In the genomic region with DNA sequence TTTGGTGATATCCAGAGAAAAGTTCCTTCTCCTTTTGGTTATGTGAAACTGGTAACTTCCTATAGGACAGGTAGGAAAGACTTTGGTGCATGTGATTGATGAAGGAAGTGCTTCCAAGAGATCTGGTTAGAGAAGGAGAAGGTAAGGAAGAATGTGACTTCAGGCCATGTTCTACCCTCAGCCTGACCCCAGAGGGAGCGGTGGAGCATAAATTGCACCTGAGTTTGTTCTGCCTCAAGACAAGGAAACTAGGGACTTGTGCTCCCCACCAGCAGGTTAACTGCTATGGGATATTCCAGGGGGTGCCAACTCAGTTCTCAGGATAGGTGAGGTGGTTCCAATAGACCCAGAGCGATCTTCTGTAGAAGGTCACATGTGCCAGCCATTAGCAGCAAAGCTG, we compare ENCODE assay signal across 14 cellular contexts.
DNase-seq lines count a peak whose midpoint lies in the region; ATAC-seq and TF ChIP-seq lines count a peak whose summit lies in the region.
"Had no signal": no experiment of that assay in that cellular context is flagged by ENCODE, and none has a peak within 500 bp of the region (broad histone marks: within the 10 kb centered on the region; RNA-seq: fewer than 3 reads in every experiment).

No MANE protein-coding gene starts in this region.

- H3K27ac ChIP-seq in GM23338 (ENCODE audit: low read depth): no peak overlapping the region
- H3K27ac ChIP-seq: A549 had no signal

- peaks cover 6% of the 10 kb centered on the region; the same call in 1 of the 2 replicates for H3K9me2 ChIP-seq in GM23338 (ENCODE audit: insufficient read depth)

- H3K27ac Mint-ChIP-seq in GM23338: 0 out of 2 replicates have a peak overlapping the region, but pooled peaks have one; percentile 8
- H3K27ac Mint-ChIP-seq in WTC11: no peak overlapping the region
- no peak overlapping the region for H3K27ac Mint-ChIP-seq in stimulated activated effector memory CD8-positive, alpha-beta T cell treated with anti-CD3 and anti-CD28 coated beads, Interleukin-12 subunit alpha, Interleukin-12 subunit beta, amount 100 ng/mL, for 72 hours
- H3K27ac Mint-ChIP-seq: CD14-positive monocyte; CD8-positive, alpha-beta T cell had no signal

- no peaks in the 10 kb centered on the region for H3K79me2 ChIP-seq in GM23338 (replicated peaks; ENCODE audit: insufficient read depth)

- H3K4me2 ChIP-seq in GM23338: no peak overlapping the region
- H3K4me2 ChIP-seq: A549 had no signal

- no peaks in the 10 kb centered on the region for H3K27me3 ChIP-seq in GM23338 (ENCODE audit: insufficient read depth)

- TF ChIP-seq CTCF in GM23338 (conservative IDR thresholded peaks at IDR 0.05; ENCODE audit: low read depth in 2 of 2) (peak in 1 of 2 experiments; percentile 52; a peak in 3 of 4 replicates), WTC11 (IDR thresholded peaks at IDR 0.05) (no peak)

- H3K4me3 Mint-ChIP-seq in GM23338 (no peak overlapping the region), WTC11 (no peak overlapping the region)
- H3K4me3 Mint-ChIP-seq in stimulated activated effector memory CD8-positive, alpha-beta T cell treated with anti-CD3 and anti-CD28 coated beads, Interleukin-12 subunit alpha, Interleukin-12 subunit beta, amount 100 ng/mL, for 72 hours: no peak overlapping the region
- H3K4me3 Mint-ChIP-seq: CD14-positive monocyte; CD8-positive, alpha-beta T cell had no signal

- H3K4me1 ChIP-seq in GM23338 (ENCODE audit: insufficient read depth): no peaks in the 10 kb centered on the region; the same call in 1 of the 2 replicates
- H3K4me1 ChIP-seq: A549 had no signal

- H3F3A ChIP-seq in GM23338 (replicated peaks; ENCODE audit: low read depth): no peaks in the 10 kb centered on the region

- peak; percentile 16 for DNase-seq in ELF-1 (ENCODE audit: low read depth, low spot score)
- DNase-seq in GM23338 (ENCODE audit: low spot score): peak; percentile 38
- DNase-seq in WTC11 (ENCODE audit: low spot score): no peak
- DNase-seq in iPS-NIHi7 (ENCODE audit: extremely low spot score): peak; percentile 31
- no peak for DNase-seq in stimulated activated effector memory CD8-positive, alpha-beta T cell treated with anti-CD3 and anti-CD28 coated beads, Interleukin-12 subunit alpha, Interleukin-12 subunit beta, amount 100 ng/mL, for 72 hours (ENCODE audit: low spot score in 2 of 2)
- DNase-seq in Kasumi-1 (lab: John Stamatoyannopoulos, UW): no peak
- DNase-seq in amygdala (lab: John Stamatoyannopoulos, UW): no peak
- DNase-seq: CD8-positive, alpha-beta T cell; COR-L47; DND-41; GF-D8 had no signal

- POLR2A ChIA-PET in WTC11 (lab: Charles Lee): no interaction called here

- ATAC-seq in GM23338 (peak; percentile 43), WTC11 (peak; percentile 48; the same call in 1 of the 2 replicates)
- no peak for ATAC-seq in stimulated activated effector memory CD8-positive, alpha-beta T cell treated with anti-CD3 and anti-CD28 coated beads, Interleukin-12 subunit alpha, Interleukin-12 subunit beta, amount 100 ng/mL, for 72 hours
- ATAC-seq: A549; CD8-positive, alpha-beta T cell; HepG2 had no signal

- peaks cover 9% of the 10 kb centered on the region for H3K9me3 Mint-ChIP-seq in GM23338
- peaks cover 27% of the 10 kb centered on the region for H3K9me3 Mint-ChIP-seq in WTC11
- peaks cover 7% of the 10 kb centered on the region for H3K9me3 Mint-ChIP-seq in stimulated activated effector memory CD8-positive, alpha-beta T cell treated with anti-CD3 and anti-CD28 coated beads, Interleukin-12 subunit alpha, Interleukin-12 subunit beta, amount 100 ng/mL, for 72 hours

- H4K20me1 ChIP-seq in GM23338 (replicated peaks; ENCODE audit: insufficient read depth): no peaks in the 10 kb centered on the region

- H3K4me3 ChIP-seq in GM23338: no peak overlapping the region
- H3K4me3 ChIP-seq: A549 had no signal

- H3K27me3 Mint-ChIP-seq in GM23338 (ENCODE audit: insufficient read depth, low read depth, poor library complexity) (peaks cover 6% of the 10 kb centered on the region), WTC11 (ENCODE audit: low read depth) (no peaks in the 10 kb centered on the region)

- no peaks in the 10 kb centered on the region for H3K36me3 ChIP-seq in GM23338 (ENCODE audit: insufficient read depth)

- H3K4me1 Mint-ChIP-seq in GM23338: peaks cover 12% of the 10 kb centered on the region
- peaks cover 18% of the 10 kb centered on the region for H3K4me1 Mint-ChIP-seq in WTC11
- H3K4me1 Mint-ChIP-seq in stimulated activated effector memory CD8-positive, alpha-beta T cell treated with anti-CD3 and anti-CD28 coated beads, Interleukin-12 subunit alpha, Interleukin-12 subunit beta, amount 100 ng/mL, for 72 hours: no peaks in the 10 kb centered on the region
- H3K4me1 Mint-ChIP-seq: CD14-positive monocyte had no signal

- CTCF ChIA-PET in WTC11 (lab: Charles Lee): interaction anchor here (1.4 to 1.6 kb wide), 2 partner anchors 11 to 191 kb away, joined by 4 to 6 read pairs; no protein-coding TSS in a partner anchor

- no peak overlapping the region for H2AFZ ChIP-seq in GM23338

- H3K36me3 Mint-ChIP-seq in GM23338 (ENCODE audit: low read depth) (peaks cover 6% of the 10 kb centered on the region; the same call in 1 of the 3 replicates), WTC11 (peaks cover 6% of the 10 kb centered on the region; the same call in 1 of the 2 replicates)
- no peaks in the 10 kb centered on the region for H3K36me3 Mint-ChIP-seq in stimulated activated effector memory CD8-positive, alpha-beta T cell treated with anti-CD3 and anti-CD28 coated beads, Interleukin-12 subunit alpha, Interleukin-12 subunit beta, amount 100 ng/mL, for 72 hours
- H3K36me3 Mint-ChIP-seq: CD14-positive monocyte; CD8-positive, alpha-beta T cell had no signal

TF ChIP-seq in GM23338, 12 proteins besides CTCF, POLR2A, EP300 and RAD21 (continues in another document):
- TF ChIP-seq, protein P1, sequence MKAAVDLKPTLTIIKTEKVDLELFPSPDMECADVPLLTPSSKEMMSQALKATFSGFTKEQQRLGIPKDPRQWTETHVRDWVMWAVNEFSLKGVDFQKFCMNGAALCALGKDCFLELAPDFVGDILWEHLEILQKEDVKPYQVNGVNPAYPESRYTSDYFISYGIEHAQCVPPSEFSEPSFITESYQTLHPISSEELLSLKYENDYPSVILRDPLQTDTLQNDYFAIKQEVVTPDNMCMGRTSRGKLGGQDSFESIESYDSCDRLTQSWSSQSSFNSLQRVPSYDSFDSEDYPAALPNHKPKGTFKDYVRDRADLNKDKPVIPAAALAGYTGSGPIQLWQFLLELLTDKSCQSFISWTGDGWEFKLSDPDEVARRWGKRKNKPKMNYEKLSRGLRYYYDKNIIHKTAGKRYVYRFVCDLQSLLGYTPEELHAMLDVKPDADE (IDR thresholded peaks at IDR 0.05): no peak
- TF ChIP-seq EZH2 (IDR thresholded peaks at IDR 0.05; ENCODE audit: low read depth, unreplicated experiment) (no peak), ZNF331 (CRISPR knock-in tag; IDR thresholded peaks at IDR 0.05; ENCODE audit: low read depth) (no peak), POLR2AphosphoS5 (IDR thresholded peaks at IDR 0.05; ENCODE audit: low read depth) (no peak), ZNF114 (CRISPR knock-in tag; IDR thresholded peaks at IDR 0.05) (no peak), NANOG (IDR thresholded peaks at IDR 0.05; ENCODE audit: borderline replicate concordance) (no peak)

TF ChIP-seq in WTC11, 78 proteins besides CTCF, POLR2A, EP300 and RAD21 (continues in another document):
- TF ChIP-seq, protein P2, sequence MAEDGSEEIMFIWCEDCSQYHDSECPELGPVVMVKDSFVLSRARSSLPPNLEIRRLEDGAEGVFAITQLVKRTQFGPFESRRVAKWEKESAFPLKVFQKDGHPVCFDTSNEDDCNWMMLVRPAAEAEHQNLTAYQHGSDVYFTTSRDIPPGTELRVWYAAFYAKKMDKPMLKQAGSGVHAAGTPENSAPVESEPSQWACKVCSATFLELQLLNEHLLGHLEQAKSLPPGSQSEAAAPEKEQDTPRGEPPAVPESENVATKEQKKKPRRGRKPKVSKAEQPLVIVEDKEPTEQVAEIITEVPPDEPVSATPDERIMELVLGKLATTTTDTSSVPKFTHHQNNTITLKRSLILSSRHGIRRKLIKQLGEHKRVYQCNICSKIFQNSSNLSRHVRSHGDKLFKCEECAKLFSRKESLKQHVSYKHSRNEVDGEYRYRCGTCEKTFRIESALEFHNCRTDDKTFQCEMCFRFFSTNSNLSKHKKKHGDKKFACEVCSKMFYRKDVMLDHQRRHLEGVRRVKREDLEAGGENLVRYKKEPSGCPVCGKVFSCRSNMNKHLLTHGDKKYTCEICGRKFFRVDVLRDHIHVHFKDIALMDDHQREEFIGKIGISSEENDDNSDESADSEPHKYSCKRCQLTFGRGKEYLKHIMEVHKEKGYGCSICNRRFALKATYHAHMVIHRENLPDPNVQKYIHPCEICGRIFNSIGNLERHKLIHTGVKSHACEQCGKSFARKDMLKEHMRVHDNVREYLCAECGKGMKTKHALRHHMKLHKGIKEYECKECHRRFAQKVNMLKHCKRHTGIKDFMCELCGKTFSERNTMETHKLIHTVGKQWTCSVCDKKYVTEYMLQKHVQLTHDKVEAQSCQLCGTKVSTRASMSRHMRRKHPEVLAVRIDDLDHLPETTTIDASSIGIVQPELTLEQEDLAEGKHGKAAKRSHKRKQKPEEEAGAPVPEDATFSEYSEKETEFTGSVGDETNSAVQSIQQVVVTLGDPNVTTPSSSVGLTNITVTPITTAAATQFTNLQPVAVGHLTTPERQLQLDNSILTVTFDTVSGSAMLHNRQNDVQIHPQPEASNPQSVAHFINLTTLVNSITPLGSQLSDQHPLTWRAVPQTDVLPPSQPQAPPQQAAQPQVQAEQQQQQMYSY (CRISPR knock-in tag; IDR thresholded peaks at IDR 0.05): no peak
- no peak for TF ChIP-seq ZBTB21 (CRISPR knock-in tag; IDR thresholded peaks at IDR 0.05; ENCODE audit: borderline replicate concordance)
- TF ChIP-seq ZNF232 (CRISPR knock-in tag; IDR thresholded peaks at IDR 0.05): no peak
- TF ChIP-seq RORB (CRISPR knock-in tag; IDR thresholded peaks at IDR 0.05): no peak
- TF ChIP-seq, protein P3, sequence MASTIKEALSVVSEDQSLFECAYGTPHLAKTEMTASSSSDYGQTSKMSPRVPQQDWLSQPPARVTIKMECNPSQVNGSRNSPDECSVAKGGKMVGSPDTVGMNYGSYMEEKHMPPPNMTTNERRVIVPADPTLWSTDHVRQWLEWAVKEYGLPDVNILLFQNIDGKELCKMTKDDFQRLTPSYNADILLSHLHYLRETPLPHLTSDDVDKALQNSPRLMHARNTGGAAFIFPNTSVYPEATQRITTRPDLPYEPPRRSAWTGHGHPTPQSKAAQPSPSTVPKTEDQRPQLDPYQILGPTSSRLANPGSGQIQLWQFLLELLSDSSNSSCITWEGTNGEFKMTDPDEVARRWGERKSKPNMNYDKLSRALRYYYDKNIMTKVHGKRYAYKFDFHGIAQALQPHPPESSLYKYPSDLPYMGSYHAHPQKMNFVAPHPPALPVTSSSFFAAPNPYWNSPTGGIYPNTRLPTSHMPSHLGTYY (CRISPR knock-in tag; IDR thresholded peaks at IDR 0.05): no peak
- TF ChIP-seq GABPB1 (CRISPR knock-in tag; IDR thresholded peaks at IDR 0.05): no peak

Comparison
In these comparisons a context has a peak if more than half of its experiments do, and no peak if none do; other contexts are left out.
1. DNase-seq: peak in ELF-1 (single experiment), GM23338 (single experiment) and iPS-NIHi7 (single experiment); none in WTC11 (single experiment), stimulated activated effector memory CD8-positive, alpha-beta T cell treated with anti-CD3 and anti-CD28 coated beads, Interleukin-12 subunit alpha, Interleukin-12 subunit beta, amount 100 ng/mL, for 72 hours (0 of 2), Kasumi-1 (0 of 2) and amygdala (0 of 56).